Comparison of ENCODE assay signal across 8 cellular contexts in genomic region chr7:516606-517456, GRCh38. TPM values are rescaled to one million over a fixed set of nuclear protein-coding genes. Genes with fewer than 3 reads are reported as not detected.
DNase-seq lines count a peak whose midpoint lies in the region; ATAC-seq, FAIRE-seq and TF ChIP-seq lines count a peak whose summit lies in the region.

No MANE protein-coding gene starts in this region.

- ATAC-seq in A549: no peak
- no peak for ATAC-seq in HG03469 (IDR thresholded peaks at IDR 0.05; ENCODE audit: unreplicated experiment)

- no peak; a peak in 1 of 5 replicates for TF ChIP-seq RAD21 in A549 (conservative IDR thresholded peaks at IDR 0.05 in 1 of 2, IDR thresholded peaks at IDR 0.05 in 1 of 2)
- no peak for TF ChIP-seq RAD21 in liver (IDR thresholded peaks at IDR 0.05)

- peak overlapping the region; percentile 99 for H3K4me2 ChIP-seq in A549

- TF ChIP-seq CTCF in A549 (IDR thresholded peaks at IDR 0.05) (no peak), cardiac fibroblast (IDR thresholded peaks at IDR 0.05; ENCODE audit: low read depth, low read length) (no peak), liver (IDR thresholded peaks at IDR 0.05; ENCODE audit: low read depth, low read length, missing input control) (no peak), thyroid gland (IDR thresholded peaks at IDR 0.05) (no peak)

- TF ChIP-seq EP300 in A549 (IDR thresholded peaks at IDR 0.05): no peak

- H3K36me3 ChIP-seq in liver (ENCODE audit: control insufficient read depth in 4 of 4, insufficient read depth in 3 of 4, low read depth in 1 of 4, low read length in 3 of 4): no peaks in the 10 kb centered on the region
- no peaks in the 10 kb centered on the region for H3K36me3 ChIP-seq in thyroid gland

- peaks cover 0 to 3% (median 0%) of the 10 kb centered on the region in 4 donors for H3K27me3 ChIP-seq in liver (ENCODE audit: control insufficient read depth in 4 of 4, insufficient read depth in 4 of 4, low read length in 3 of 4)
- H3K27me3 ChIP-seq in thyroid gland: peaks cover 9% of the 10 kb centered on the region

- H3K4me1 ChIP-seq in A549: peaks cover 32% of the 10 kb centered on the region
- peaks cover 5 to 30% (median 14%) of the 10 kb centered on the region in 4 donors for H3K4me1 ChIP-seq in liver (ENCODE audit: control insufficient read depth in 4 of 4, insufficient read depth in 4 of 4, low read length in 3 of 4)
- H3K4me1 ChIP-seq in thyroid gland: peaks cover 39 to 45% of the 10 kb centered on the region in 2 donors

- no peak for FAIRE-seq in A549 (lab: Jason Lieb, UNC)

- no peak for TF ChIP-seq POLR2A in A549 (IDR thresholded peaks at IDR 0.05; ENCODE audit: low read length)
- TF ChIP-seq POLR2A in thyroid gland (IDR thresholded peaks at IDR 0.05): no peak

- H3K9me3 ChIP-seq in A549: no peaks in the 10 kb centered on the region
- no peaks in the 10 kb centered on the region for H3K9me3 ChIP-seq in liver (ENCODE audit: control insufficient read depth in 4 of 4, low read length in 3 of 4)
- no peaks in the 10 kb centered on the region for H3K9me3 ChIP-seq in thyroid gland

- H3K27ac ChIP-seq in A549 (peak overlapping the region; percentile 89 to 94), liver (ENCODE audit: low read depth in 1 of 2, low read length in 2 of 2) (peak overlapping the region; percentile 29 to 64), thyroid gland (peak overlapping the region in 2 of 3 donors; percentile 36 to 61)

- DNase-seq in A549 (ENCODE audit: low read depth in 1 of 2, low spot score in 1 of 2) (peak; percentile 62 to 64), HK-2 (ENCODE audit: unreplicated experiment) (peak; percentile 74), cardiac fibroblast (ENCODE audit: low read depth in 2 of 2) (peak; percentile 74 to 86), thyroid gland (peak; percentile 44 to 57), COR-L47 (lab: John Stamatoyannopoulos, UW) (no peak), NCI-H2107 treated with DMSO at 0.1 percent for 48 hours (lab: John Stamatoyannopoulos, UW; ENCODE audit: unreplicated experiment) (no peak)

- 11% methylated on average over 40 of the region's 83 CpGs for WGBS in A549 (ENCODE audit: missing lambda C conversion rate)
- 8% methylated on average over 83 of the region's 83 CpGs for WGBS in liver
- WGBS in thyroid gland, 2 donors: 12 to 52% methylated on average over 5 to 32 of the region's 83 CpGs

- H3K4me3 ChIP-seq in A549: peak overlapping the region; percentile 74
- peak overlapping the region; percentile 67 to 77 for H3K4me3 ChIP-seq in cardiac fibroblast (replicated peaks in 1 of 2; ENCODE audit: low read depth in 2 of 2, low read length in 2 of 2)
- peak overlapping the region in 1 of 3 donors; percentile 68 for H3K4me3 ChIP-seq in liver (ENCODE audit: low read depth in 1 of 3, low read length in 3 of 3)
- H3K4me3 ChIP-seq in thyroid gland (replicated peaks in 1 of 3): peak overlapping the region in 2 of 3 donors; percentile 35 to 66

- POLR2A ChIA-PET in A549 (lab: Yijun Ruan, JAX): interaction anchor here (1.0 kb wide), 1 partner anchor 9 kb away, joined by 3 read pairs; no protein-coding TSS in a partner anchor

- H3K9ac ChIP-seq in liver (ENCODE audit: low read depth in 1 of 2, low read length in 2 of 2): no peak overlapping the region

- intact Hi-C loops in thyroid gland (cut with DNase I): no loop called here

- CTCF ChIA-PET in A549 (lab: Yijun Ruan, JAX): interaction anchor here (3.2 kb wide), 1 partner anchor 184 kb away, joined by 19 read pairs; no protein-coding TSS in a partner anchor

TF ChIP-seq in A549, 52 proteins besides CTCF, POLR2A, EP300 and RAD21:
- TF ChIP-seq MAX (IDR thresholded peaks at IDR 0.05) (no peak), BHLHE40 (IDR thresholded peaks at IDR 0.05; ENCODE audit: low read depth, low read length) (no peak), FOSB (CRISPR knock-in tag; IDR thresholded peaks at IDR 0.05) (no peak), PHF8 (IDR thresholded peaks at IDR 0.05; ENCODE audit: borderline replicate concordance, low read depth) (no peak), FOSL2 (IDR thresholded peaks at IDR 0.05) (no peak), FOSL2 (CRISPR knock-in tag; IDR thresholded peaks at IDR 0.05) (peak; percentile 60), CBX8 (IDR thresholded peaks at IDR 0.05) (no peak), MYC (IDR thresholded peaks at IDR 0.05; ENCODE audit: borderline replicate concordance, low read length) (no peak)
TF ChIP-seq in A549: peak in this region for 1.

TF ChIP-seq in liver, 16 proteins besides CTCF, POLR2A, EP300 and RAD21:
- TF ChIP-seq TAF1 (conservative IDR thresholded peaks at IDR 0.05) (no peak), MAX (IDR thresholded peaks at IDR 0.05) (no peak), HNF4A (conservative IDR thresholded peaks at IDR 0.05) (no peak), RXRA (IDR thresholded peaks at IDR 0.05) (no peak), GABPA (IDR thresholded peaks at IDR 0.05 in 1 of 2, conservative IDR thresholded peaks at IDR 0.05 in 1 of 2) (no peak), EGR1 (IDR thresholded peaks at IDR 0.05; ENCODE audit: low read depth in 2 of 2) (no peak), REST (IDR thresholded peaks at IDR 0.05) (no peak), FOXA1 (IDR thresholded peaks at IDR 0.05) (no peak), SP1 (IDR thresholded peaks at IDR 0.05) (no peak), HNF4G (IDR thresholded peaks at IDR 0.05) (no peak), JUND (IDR thresholded peaks at IDR 0.05) (no peak), YY1 (IDR thresholded peaks at IDR 0.05) (no peak)
TF ChIP-seq in liver: peak in this region for 0.

RNA-seq across cellular contexts. Expression of gene PDGFA, which starts 2.8 kb away (rescaled TPM):
- polyA plus RNA-seq in A549 (2011; rRNA removed) (11.3 and 12.8 TPM in 2 replicates), A549 (2017; fragmentation: RNase III; extraction: RNeasy Plus Mini Kit Qiagen cat#74134 plus additional on column Dnase treatment) (14.2 to 16.3 TPM (median 14.9 TPM) in 3 replicates), liver (1 to 10 TPM; 1.4 to 2.1 TPM)
- polyA plus RNA-seq in A549 (2012; cell fraction: cytosol; rRNA removed): 7.4 and 8.4 TPM in 2 replicates
- 8.7 and 12.6 TPM in 2 replicates for polyA plus RNA-seq in A549 (2012; cell fraction: nucleus; rRNA removed)
- 34.7 and 41.5 TPM in 2 replicates for polyA minus RNA-seq in A549 (2011; rRNA and poly(A)+ RNA removed)
- total RNA-seq in liver (1 to 10 TPM; 2.0 to 5.1 TPM), thyroid gland (10 to 100 TPM in 2 of 4 donors, 1 to 10 TPM in 2; 6.6 to 20.0 (median 10.8) TPM)

Comparison
In these comparisons a context has a peak if more than half of its experiments do, and no peak if none do; other contexts are left out.
1. DNase-seq: peak in A549 (2 of 2), HK-2 (single experiment), cardiac fibroblast (2 of 2) and thyroid gland (2 of 2); none in COR-L47 (single experiment) and NCI-H2107 treated with DMSO at 0.1 percent for 48 hours (single experiment).
2. Peak in every context shown above with its lines, with median percentiles within 50 percentile points of each other: H3K27ac ChIP-seq.